In the genomic region with DNA sequence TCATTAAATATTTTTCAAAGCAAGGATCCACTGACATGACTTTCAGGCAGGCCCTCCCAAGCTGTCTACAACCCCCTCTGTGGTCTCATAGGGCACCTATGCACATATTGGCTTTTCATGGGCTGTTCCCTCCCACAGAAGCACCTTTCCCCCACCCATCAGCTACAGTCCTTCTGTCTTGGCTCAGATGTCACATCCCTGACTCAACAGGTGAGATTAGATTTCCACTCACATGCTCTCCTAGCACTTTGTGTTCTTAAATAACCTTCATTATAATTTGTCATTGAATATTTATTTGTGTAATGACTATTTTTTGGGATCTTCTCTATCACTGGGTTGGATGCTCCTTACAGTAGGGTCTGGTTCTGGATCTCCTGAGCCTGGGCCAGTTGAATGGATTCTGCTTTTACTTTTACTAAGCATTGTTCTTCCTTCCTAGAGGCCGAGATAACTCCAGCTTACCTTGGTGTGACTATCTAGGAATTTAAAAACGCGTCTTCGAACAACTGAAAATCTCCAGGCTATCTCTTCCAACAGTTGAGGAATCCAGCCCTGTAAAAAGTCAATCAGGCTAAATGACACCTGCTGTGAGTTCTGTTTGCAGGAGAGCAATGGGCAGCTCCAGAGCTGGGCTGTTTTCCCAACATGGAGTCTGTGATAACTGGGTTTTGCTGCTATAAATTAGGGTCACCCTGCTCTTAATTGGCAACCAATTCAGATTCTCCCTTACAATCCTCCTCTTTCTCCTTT, we compare ENCODE assay signal across 12 cellular contexts. TPM values are rescaled to one million over a fixed set of nuclear protein-coding genes. Genes with fewer than 3 reads are reported as not detected.
"Had no signal": no experiment of that assay in that cellular context is flagged by ENCODE, and none has a peak within 500 bp of the region (broad histone marks: within the 10 kb centered on the region; RNA-seq: fewer than 3 reads in every experiment).

No MANE protein-coding gene starts in this region.

- H3K36me3 Mint-ChIP-seq: activated CD8-positive, alpha-beta memory T cell treated with anti-CD3 and anti-CD28 coated beads, Interleukin-2, amount 10 ng/mL, durations not matched to agents 7 days and 5 days; immature natural killer cell had no signal

- H3K27ac Mint-ChIP-seq: activated CD8-positive, alpha-beta memory T cell treated with anti-CD3 and anti-CD28 coated beads, Interleukin-2, amount 10 ng/mL, durations not matched to agents 7 days and 5 days; immature natural killer cell; nephron; stimulated activated naive CD8-positive, alpha-beta T cell treated with anti-CD3 and anti-CD28 coated beads, Interleukin-15, amount 100 ng/mL, for 72 hours had no signal

- DNase-seq: activated CD4-positive, alpha-beta T cell treated with anti-CD3 and anti-CD28 coated beads, Interleukin-2, amount 50 U/mL, for 4 hours; activated CD8-positive, alpha-beta memory T cell treated with anti-CD3 and anti-CD28 coated beads, Interleukin-2, amount 10 ng/mL, durations not matched to agents 7 days and 5 days; activated naive CD4-positive, alpha-beta T cell treated with anti-CD3 and anti-CD28 coated beads, Interleukin-2, amount 50 U/mL, for 16 hours; activated T-cell treated with anti-CD3 and anti-CD28 coated beads, Interleukin-2, amount 50 U/mL, for 1 hour; hippocampal formation; immature natural killer cell; sigmoid colon; spleen; stimulated activated naive CD8-positive, alpha-beta T cell treated with anti-CD3 and anti-CD28 coated beads, Interleukin-15, amount 100 ng/mL, for 72 hours; upper lobe of right lung had no signal

- ATAC-seq: activated CD8-positive, alpha-beta memory T cell treated with anti-CD3 and anti-CD28 coated beads, Interleukin-2, amount 10 ng/mL, durations not matched to agents 7 days and 5 days; esophagus mucosa; stimulated activated naive CD8-positive, alpha-beta T cell treated with anti-CD3 and anti-CD28 coated beads, Interleukin-15, amount 100 ng/mL, for 72 hours; upper lobe of right lung had no signal

- H3K4me1 Mint-ChIP-seq: activated CD8-positive, alpha-beta memory T cell treated with anti-CD3 and anti-CD28 coated beads, Interleukin-2, amount 10 ng/mL, durations not matched to agents 7 days and 5 days; immature natural killer cell; stimulated activated naive CD8-positive, alpha-beta T cell treated with anti-CD3 and anti-CD28 coated beads, Interleukin-15, amount 100 ng/mL, for 72 hours had no signal

- H3K4me3 Mint-ChIP-seq: activated CD8-positive, alpha-beta memory T cell treated with anti-CD3 and anti-CD28 coated beads, Interleukin-2, amount 10 ng/mL, durations not matched to agents 7 days and 5 days; immature natural killer cell; nephron; stimulated activated naive CD8-positive, alpha-beta T cell treated with anti-CD3 and anti-CD28 coated beads, Interleukin-15, amount 100 ng/mL, for 72 hours had no signal

- H3K9me3 Mint-ChIP-seq: immature natural killer cell; nephron; stimulated activated naive CD8-positive, alpha-beta T cell treated with anti-CD3 and anti-CD28 coated beads, Interleukin-15, amount 100 ng/mL, for 72 hours had no signal

RNA-seq across cellular contexts. Expression of a gene that starts 16.2 kb away (rescaled TPM):
- total RNA-seq: activated CD8-positive, alpha-beta memory T cell treated with anti-CD3 and anti-CD28 coated beads, Interleukin-2, amount 10 ng/mL, durations not matched to agents 7 days and 5 days had no signal
